Comparison of ENCODE assay signal across 15 cellular contexts in the genomic region with DNA sequence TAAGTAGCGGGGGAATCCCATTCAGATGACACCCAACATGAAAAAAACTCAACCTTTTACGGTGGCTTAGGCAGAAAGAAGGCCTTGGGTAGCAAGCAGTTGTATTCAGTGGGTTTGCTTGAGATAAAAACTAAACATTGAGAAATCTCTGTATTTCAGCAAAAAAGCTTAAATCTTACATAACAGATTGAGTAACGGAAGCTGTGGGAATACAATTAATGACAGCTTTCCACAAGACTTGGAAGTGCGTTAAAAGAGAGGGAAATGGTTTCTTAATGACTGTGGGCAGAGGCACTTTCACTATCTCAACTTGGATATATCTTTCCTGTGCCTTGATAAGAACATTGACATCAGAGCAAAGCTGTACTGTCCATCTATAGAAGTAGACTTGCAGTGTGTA.
"Had no signal": no experiment of that assay in that cellular context is flagged by ENCODE, and none has a peak within 500 bp of the region (broad histone marks: within the 10 kb centered on the region; RNA-seq: fewer than 3 reads in every experiment).

No MANE protein-coding gene starts in this region.

- H3K27me3 ChIP-seq: right lobe of liver, spleen had no signal

- DNase-seq: activated CD4-positive, alpha-beta memory T cell treated with anti-CD3 and anti-CD28 coated beads, Interleukin-2, amount 10 ng/mL, durations not matched to agents 7 days and 5 days; activated CD4-positive, alpha-beta T cell treated with anti-CD3 and anti-CD28 coated beads for 48 hours; activated CD4-positive, CD25-positive, alpha-beta regulatory T cell; activated CD8-positive, alpha-beta memory T cell treated with anti-CD3 and anti-CD28 coated beads, Interleukin-2, amount 10 ng/mL, durations not matched to agents 7 days and 5 days; amniotic stem cell; caudate nucleus; dorsolateral prefrontal cortex; foreskin melanocyte; kidney; psoas muscle; right lobe of liver; spleen; stimulated activated CD4-positive, alpha-beta T cell treated with anti-CD3 and anti-CD28 coated beads, Interleukin-4, amount 100 ng/mL, for 4 hours; T-helper 1 cell; T-helper 9 cell had no signal

- H3K4me1 ChIP-seq: psoas muscle, right lobe of liver had no signal

- H3K36me3 ChIP-seq: right lobe of liver, spleen had no signal

- H3K9me3 ChIP-seq: psoas muscle, right lobe of liver, spleen had no signal

- H3K4me3 ChIP-seq: dorsolateral prefrontal cortex, psoas muscle, right lobe of liver, spleen had no signal

- H3K27ac ChIP-seq: dorsolateral prefrontal cortex, psoas muscle, right lobe of liver, spleen had no signal
